ENCODE assay signal across 8 cellular contexts in genomic region chr1:165697881-165698842, GRCh38. TPM values are rescaled to one million over a fixed set of nuclear protein-coding genes. Genes with fewer than 3 reads are reported as not detected.
A peak's percentile ranks its signal among the peaks of the same experiment; 100 is the strongest.
DNase-seq lines count a peak whose midpoint lies in the region; ATAC-seq and TF ChIP-seq lines count a peak whose summit lies in the region.

TSS of gene ALDH9A1 (minus strand) at chr1:165698562. CDS start at chr1:165698558, 4 bp downstream.

- no peaks in the 10 kb centered on the region for H3K27me3 Mint-ChIP-seq in activated naive CD8-positive, alpha-beta T cell treated with anti-CD3 and anti-CD28 coated beads for 36 hours

- peak; percentile 29; the same call in 1 of the 2 replicates for TF ChIP-seq CTCF in GM12875 (IDR thresholded peaks at IDR 0.05; ENCODE audit: borderline replicate concordance, insufficient read depth, low read depth, low read length)
- peak; percentile 40 for TF ChIP-seq CTCF in SU-DHL-6 (IDR thresholded peaks at IDR 0.05; ENCODE audit: insufficient read depth, low read length, poor library complexity, severe bottlenecking)
- no peak for TF ChIP-seq CTCF in parathyroid adenoma (IDR thresholded peaks at IDR 0.05)
- TF ChIP-seq CTCF in tibial artery (IDR thresholded peaks at IDR 0.05): peak in 1 of 2 experiments; percentile 33

- H3K27ac ChIP-seq in SU-DHL-6 (ENCODE audit: low read depth, low read length): peak within 1 kb of the TSS; percentile 84
- peak within 1 kb of the TSS; percentile 94 for H3K27ac ChIP-seq in parathyroid adenoma
- peak within 1 kb of the TSS; percentile 95 to 96 for H3K27ac ChIP-seq in tibial artery

- no peaks in the 10 kb centered on the region for H3K9me3 Mint-ChIP-seq in activated naive CD8-positive, alpha-beta T cell treated with anti-CD3 and anti-CD28 coated beads for 36 hours

- intact Hi-C loops in head of caudate nucleus (cut with DNase I): loop anchor here (5.0 kb wide), 2 partner anchors 66 to 69 kb away; partner anchors contain the start of genes MGST3 and TMCO1
- intact Hi-C loops in tibial artery (cut with DNase I; ENCODE audit: low total_unique reads): loop anchor here (5.0 kb wide), 1 partner anchor 66 kb away; the partner anchor contains the start of gene MGST3

- H3K27ac Mint-ChIP-seq in activated naive CD8-positive, alpha-beta T cell treated with anti-CD3 and anti-CD28 coated beads for 36 hours: peak within 1 kb of the TSS; percentile 98

- peaks cover 17% of the 10 kb centered on the region for H3K36me3 Mint-ChIP-seq in activated naive CD8-positive, alpha-beta T cell treated with anti-CD3 and anti-CD28 coated beads for 36 hours

- peak within 1 kb of the TSS; percentile 100 for H3K4me3 Mint-ChIP-seq in activated naive CD8-positive, alpha-beta T cell treated with anti-CD3 and anti-CD28 coated beads for 36 hours

- ATAC-seq in HG02763 (IDR thresholded peaks at IDR 0.05; ENCODE audit: unreplicated experiment): peak; percentile 89

- H3K9me3 ChIP-seq in SU-DHL-6 (ENCODE audit: insufficient read depth, low read length) (no peaks in the 10 kb centered on the region), parathyroid adenoma (ENCODE audit: control insufficient read depth, low read length) (no peaks in the 10 kb centered on the region), tibial artery (no peaks in the 10 kb centered on the region)

- no peaks in the 10 kb centered on the region for H4K20me1 ChIP-seq in SU-DHL-6 (ENCODE audit: low read depth, low read length)

- H3K27me3 ChIP-seq in SU-DHL-6 (ENCODE audit: low read length): no peaks in the 10 kb centered on the region
- H3K27me3 ChIP-seq in parathyroid adenoma (ENCODE audit: control insufficient read depth, insufficient read depth, low read length): no peaks in the 10 kb centered on the region
- H3K27me3 ChIP-seq in tibial artery: no peaks in the 10 kb centered on the region

- H3K4me2 ChIP-seq in SU-DHL-6 (ENCODE audit: low read depth, low read length, poor library complexity, severe bottlenecking): peak within 1 kb of the TSS; percentile 96
- peak within 1 kb of the TSS; percentile 91 for H3K4me2 ChIP-seq in parathyroid adenoma (ENCODE audit: low read length)

- H3K9me2 ChIP-seq in SU-DHL-6 (replicated peaks; ENCODE audit: insufficient read depth, low read length): no peaks in the 10 kb centered on the region

- peaks cover 2% of the 10 kb centered on the region for H3K4me1 ChIP-seq in parathyroid adenoma
- H3K4me1 ChIP-seq in tibial artery: peaks cover 11 to 27% (median 20%) of the 10 kb centered on the region in 4 donors

- H2AFZ ChIP-seq in SU-DHL-6 (ENCODE audit: low read depth, low read length, severe bottlenecking) (peak within 1 kb of the TSS; percentile 99), parathyroid adenoma (peak within 1 kb of the TSS; percentile 99)

- H3K4me3 ChIP-seq in GM12875 (ENCODE audit: low read depth, low read length): peak within 1 kb of the TSS; percentile 92
- peak within 1 kb of the TSS; percentile 67 for H3K4me3 ChIP-seq in SU-DHL-6 (ENCODE audit: insufficient read depth, low read length, poor library complexity, severe bottlenecking)
- peak within 1 kb of the TSS; percentile 93 for H3K4me3 ChIP-seq in parathyroid adenoma (ENCODE audit: low read depth, low read length)
- peak within 1 kb of the TSS; percentile 85 to 89 for H3K4me3 ChIP-seq in tibial artery

- peaks cover 30% of the 10 kb centered on the region for H3K4me1 Mint-ChIP-seq in activated naive CD8-positive, alpha-beta T cell treated with anti-CD3 and anti-CD28 coated beads for 36 hours

- peaks cover 6% of the 10 kb centered on the region; the same call in 1 of the 2 replicates for H3F3A ChIP-seq in SU-DHL-6 (ENCODE audit: insufficient read depth)

- H3K9ac ChIP-seq in SU-DHL-6 (ENCODE audit: low read length) (peak within 1 kb of the TSS; percentile 67), parathyroid adenoma (peak within 1 kb of the TSS; percentile 67)

- DNase-seq in NCI-H128 (lab: John Stamatoyannopoulos, UW; ENCODE audit: unreplicated experiment) (peak; percentile 72), head of caudate nucleus (peak; percentile 76 to 96 (median 90)), tibial artery (peak; percentile 83 to 95)
- DNase-seq in activated naive CD8-positive, alpha-beta T cell treated with anti-CD3 and anti-CD28 coated beads for 36 hours: peak; percentile 90

- H3K36me3 ChIP-seq in SU-DHL-6 (ENCODE audit: low read length) (peaks cover 4% of the 10 kb centered on the region; the same call in 1 of the 2 replicates), parathyroid adenoma (ENCODE audit: control insufficient read depth, insufficient read depth, low read length) (no peaks in the 10 kb centered on the region), tibial artery (no peaks in the 10 kb centered on the region)

- peaks cover 27% of the 10 kb centered on the region for H3K79me2 ChIP-seq in SU-DHL-6 (ENCODE audit: insufficient read depth, low read length)
- peaks cover 5% of the 10 kb centered on the region for H3K79me2 ChIP-seq in parathyroid adenoma

RNA-seq across cellular contexts. Expression of gene ALDH9A1, which starts in this region (rescaled TPM):
- total RNA-seq in activated naive CD8-positive, alpha-beta T cell treated with anti-CD3 and anti-CD28 coated beads for 36 hours: 10 to 100 TPM; 41.3 to 43.6 TPM

Comparison
In these comparisons a context has a peak if more than half of its experiments do, and no peak if none do; other contexts are left out.
1. Peak in every context shown above with its lines: DNase-seq, ATAC-seq, H3K4me3 ChIP-seq and H3K27ac ChIP-seq.